9 cellular contexts compared by ENCODE assay signal in the genomic region with DNA sequence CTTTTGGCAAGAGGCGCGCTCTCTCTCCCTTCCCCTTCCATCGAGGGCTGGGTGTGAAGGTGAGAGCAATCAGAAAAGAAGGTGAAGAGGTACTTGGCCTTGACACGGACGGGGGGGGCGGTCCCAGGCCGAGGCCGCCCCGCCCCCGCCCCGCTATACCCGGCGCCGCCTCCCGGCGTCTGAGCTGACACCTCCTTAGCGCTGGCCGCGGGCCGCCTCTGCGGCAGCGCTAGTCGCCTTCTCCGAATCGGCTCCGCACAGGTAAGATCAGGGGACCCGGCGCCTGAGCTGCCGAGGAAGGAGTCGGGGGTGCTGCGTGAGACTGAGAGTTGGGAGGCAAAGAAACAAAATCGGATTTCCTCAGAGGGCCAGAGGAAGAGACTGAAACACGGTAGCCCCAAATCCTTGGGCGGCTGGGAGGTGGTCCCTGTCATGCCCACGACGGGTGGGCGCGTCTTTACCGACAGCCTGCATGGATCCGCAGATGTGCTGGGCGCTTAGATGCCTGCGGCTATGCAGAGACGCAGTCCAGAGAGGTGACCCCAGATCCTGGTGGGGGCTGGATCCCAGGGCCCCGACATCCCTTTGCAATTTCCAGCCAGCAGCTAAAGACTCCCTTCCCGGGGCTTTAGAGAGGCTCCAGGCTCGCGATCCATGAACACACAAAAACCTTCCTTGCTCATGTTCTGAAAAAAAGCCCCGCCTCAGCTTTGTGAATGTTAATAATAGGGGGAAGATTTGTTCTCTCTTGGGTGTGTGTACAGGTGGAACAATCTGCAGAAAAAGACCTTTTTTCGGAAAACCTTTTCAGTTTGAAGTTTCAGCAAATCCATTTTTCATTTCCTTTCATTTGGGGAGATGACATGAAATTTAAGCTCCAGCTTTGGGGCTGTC. TPM values are rescaled to one million over a fixed set of nuclear protein-coding genes. Genes with fewer than 3 reads are reported as not detected.
DNase-seq lines count a peak whose midpoint lies in the region; ATAC-seq and TF ChIP-seq lines count a peak whose summit lies in the region.
"Had no signal": no experiment of that assay in that cellular context is flagged by ENCODE, and none has a peak within 500 bp of the region (broad histone marks: within the 10 kb centered on the region; RNA-seq: fewer than 3 reads in every experiment).

A gene with protein sequence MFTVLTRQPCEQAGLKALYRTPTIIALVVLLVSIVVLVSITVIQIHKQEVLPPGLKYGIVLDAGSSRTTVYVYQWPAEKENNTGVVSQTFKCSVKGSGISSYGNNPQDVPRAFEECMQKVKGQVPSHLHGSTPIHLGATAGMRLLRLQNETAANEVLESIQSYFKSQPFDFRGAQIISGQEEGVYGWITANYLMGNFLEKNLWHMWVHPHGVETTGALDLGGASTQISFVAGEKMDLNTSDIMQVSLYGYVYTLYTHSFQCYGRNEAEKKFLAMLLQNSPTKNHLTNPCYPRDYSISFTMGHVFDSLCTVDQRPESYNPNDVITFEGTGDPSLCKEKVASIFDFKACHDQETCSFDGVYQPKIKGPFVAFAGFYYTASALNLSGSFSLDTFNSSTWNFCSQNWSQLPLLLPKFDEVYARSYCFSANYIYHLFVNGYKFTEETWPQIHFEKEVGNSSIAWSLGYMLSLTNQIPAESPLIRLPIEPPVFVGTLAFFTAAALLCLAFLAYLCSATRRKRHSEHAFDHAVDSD (plus strand): TSS at position 184 of the 894 bp plus-strand sequence. CDS start 874 bp downstream, outside the sequence.

- no peaks in the 10 kb centered on the region for H3K36me3 Mint-ChIP-seq in T-helper 1 cell treated with Interleukin-12 subunit alpha and Interleukin-12 subunit beta and Interleukin-4 antibody, amounts not matched to agents 30 μg/mL and 1 μg/mL, for 36 hours (ENCODE audit: low read depth)

- H3K27ac ChIP-seq in breast epithelium: no peak within 1 kb of the TSS

- no peak for TF ChIP-seq CTCF in breast epithelium (IDR thresholded peaks at IDR 0.05)

- no peaks in the 10 kb centered on the region for H3K36me3 ChIP-seq in breast epithelium

- H3K4me3 ChIP-seq in breast epithelium: peak within 1 kb of the TSS; percentile 32 to 64 (median 53)

- peak within 1 kb of the TSS; percentile 67 for H3K4me3 Mint-ChIP-seq in T-helper 1 cell treated with Interleukin-12 subunit alpha and Interleukin-12 subunit beta and Interleukin-4 antibody, amounts not matched to agents 30 μg/mL and 1 μg/mL, for 36 hours

- H3K9me3 Mint-ChIP-seq in T-helper 1 cell treated with Interleukin-12 subunit alpha and Interleukin-12 subunit beta and Interleukin-4 antibody, amounts not matched to agents 30 μg/mL and 1 μg/mL, for 36 hours: no peaks in the 10 kb centered on the region

- H3K27me3 Mint-ChIP-seq in T-helper 1 cell treated with Interleukin-12 subunit alpha and Interleukin-12 subunit beta and Interleukin-4 antibody, amounts not matched to agents 30 μg/mL and 1 μg/mL, for 36 hours (ENCODE audit: low read depth): peaks cover 36% of the 10 kb centered on the region

- no peak for TF ChIP-seq POLR2A in breast epithelium (IDR thresholded peaks at IDR 0.05)

- intact Hi-C loops in breast epithelium (cut with DNase I; ENCODE audit: low total_unique reads): no loop called here

- H3K4me1 ChIP-seq in breast epithelium: no peaks in the 10 kb centered on the region

- no peaks in the 10 kb centered on the region for H3K27me3 ChIP-seq in breast epithelium

- no peak for ATAC-seq in HG03342 (IDR thresholded peaks at IDR 0.05; ENCODE audit: unreplicated experiment)
- no peak for ATAC-seq in HG02981 (IDR thresholded peaks at IDR 0.05; ENCODE audit: unreplicated experiment)
- ATAC-seq: HCT116 had no signal

- peak within 1 kb of the TSS; percentile 46 for H3K27ac Mint-ChIP-seq in T-helper 1 cell treated with Interleukin-12 subunit alpha and Interleukin-12 subunit beta and Interleukin-4 antibody, amounts not matched to agents 30 μg/mL and 1 μg/mL, for 36 hours

- peaks cover 6% of the 10 kb centered on the region for H3K4me1 Mint-ChIP-seq in T-helper 1 cell treated with Interleukin-12 subunit alpha and Interleukin-12 subunit beta and Interleukin-4 antibody, amounts not matched to agents 30 μg/mL and 1 μg/mL, for 36 hours (ENCODE audit: low read depth)

- H3K9me3 ChIP-seq in breast epithelium: no peaks in the 10 kb centered on the region

- DNase-seq in DMS79 treated with DMSO at 0.1 percent for 48 hours (lab: John Stamatoyannopoulos, UW) (peak; percentile 28), breast epithelium (ENCODE audit: low spot score in 2 of 2) (no peak), islet precursor cell (peak; percentile 72), epidermal melanocyte (ENCODE audit: insufficient read length, low spot score) (no peak)
- peak; percentile 44 for DNase-seq in stimulated activated CD4-positive, alpha-beta T cell treated with anti-CD3 and anti-CD28 coated beads, Interleukin-1b, Interleukin-23, amount 100 ng/mL, for 48 hours

RNA-seq across cellular contexts. Expression of the gene that starts here (rescaled TPM):
- total RNA-seq in breast epithelium: 1 to 10 TPM; 1.4 to 7.5 (median 1.5) TPM

Comparison
In these comparisons a context has a peak if more than half of its experiments do, and no peak if none do; other contexts are left out.
1. DNase-seq: peak in DMS79 treated with DMSO at 0.1 percent for 48 hours (single experiment), islet precursor cell (single experiment) and stimulated activated CD4-positive, alpha-beta T cell treated with anti-CD3 and anti-CD28 coated beads, Interleukin-1b, Interleukin-23, amount 100 ng/mL, for 48 hours (single experiment); none in breast epithelium (0 of 2) and epidermal melanocyte (single experiment).